Comparison of ENCODE assay signal across 7 cellular contexts in genomic region chr3:108090066-108090700, GRCh38. TPM values are rescaled to one million over a fixed set of nuclear protein-coding genes. Genes with fewer than 3 reads are reported as not detected.
DNase-seq lines count a peak whose midpoint lies in the region; ATAC-seq and TF ChIP-seq lines count a peak whose summit lies in the region.

No MANE protein-coding gene starts in this region.

- H3K4me1 Mint-ChIP-seq in activated T-cell treated with anti-CD3 and anti-CD28 coated beads, Interleukin-2, amount 50 U/mL, for 72 hours (ENCODE audit: low read depth): peaks cover 32% of the 10 kb centered on the region
- peaks cover 27 to 42% of the 10 kb centered on the region in 2 donors for H3K4me1 Mint-ChIP-seq in natural killer cell
- H3K4me1 Mint-ChIP-seq in stimulated activated naive CD8-positive, alpha-beta T cell treated with anti-CD3 and anti-CD28 coated beads, Interleukin-15, amount 100 ng/mL, for 72 hours: peaks cover 31% of the 10 kb centered on the region

- H3K36me3 Mint-ChIP-seq in activated T-cell treated with anti-CD3 and anti-CD28 coated beads, Interleukin-2, amount 50 U/mL, for 72 hours (ENCODE audit: insufficient read depth in 2 of 2): peaks cover 9% of the 10 kb centered on the region in 2 donors
- no peaks in the 10 kb centered on the region for H3K36me3 Mint-ChIP-seq in natural killer cell

- DNase-seq in NOMO-1 treated with DMSO at 0.1 percent for 48 hours (lab: John Stamatoyannopoulos, UW; ENCODE audit: unreplicated experiment) (peak; percentile 52), fibroblast of mammary gland (ENCODE audit: low read depth) (peak; percentile 38), natural killer cell (peak; percentile 62)
- peak; percentile 58 to 62 for DNase-seq in activated T-cell treated with anti-CD3 and anti-CD28 coated beads, Interleukin-2, amount 50 U/mL, for 72 hours
- peak; percentile 71 to 80 for DNase-seq in stimulated activated naive CD8-positive, alpha-beta T cell treated with anti-CD3 and anti-CD28 coated beads, Interleukin-15, amount 100 ng/mL, for 72 hours

- peak overlapping the region; percentile 90 for H3K4me3 ChIP-seq in fibroblast of mammary gland (ENCODE audit: control insufficient read depth, low read depth, low read length)

- peak overlapping the region; percentile 90 for H3K27ac Mint-ChIP-seq in activated T-cell treated with anti-CD3 and anti-CD28 coated beads, Interleukin-2, amount 50 U/mL, for 72 hours
- no peak overlapping the region for H3K27ac Mint-ChIP-seq in natural killer cell
- peak overlapping the region; percentile 98 to 99 for H3K27ac Mint-ChIP-seq in stimulated activated naive CD8-positive, alpha-beta T cell treated with anti-CD3 and anti-CD28 coated beads, Interleukin-15, amount 100 ng/mL, for 72 hours

- H3K9me3 Mint-ChIP-seq in activated T-cell treated with anti-CD3 and anti-CD28 coated beads, Interleukin-2, amount 50 U/mL, for 72 hours: peaks cover 2 to 3% of the 10 kb centered on the region in 2 donors
- peaks cover 2 to 3% of the 10 kb centered on the region in 2 donors for H3K9me3 Mint-ChIP-seq in natural killer cell
- peaks cover 5 to 7% of the 10 kb centered on the region in 2 donors for H3K9me3 Mint-ChIP-seq in stimulated activated naive CD8-positive, alpha-beta T cell treated with anti-CD3 and anti-CD28 coated beads, Interleukin-15, amount 100 ng/mL, for 72 hours

- intact Hi-C loops in natural killer cell (cut with micrococcal nuclease): loop anchor here (1.0 to 10.0 kb wide), 4 partner anchors 35 to 495 kb away; partner anchors contain the start of genes CIP2A, DZIP3 and IFT57

- TF ChIP-seq CTCF in fibroblast of mammary gland (conservative IDR thresholded peaks at IDR 0.05; ENCODE audit: control insufficient read depth, insufficient read depth, low read depth, low read length) (no peak), natural killer cell (IDR thresholded peaks at IDR 0.05) (no peak)

- no peaks in the 10 kb centered on the region for H3K27me3 Mint-ChIP-seq in activated T-cell treated with anti-CD3 and anti-CD28 coated beads, Interleukin-2, amount 50 U/mL, for 72 hours (ENCODE audit: low read depth)
- H3K27me3 Mint-ChIP-seq in natural killer cell (ENCODE audit: low read depth in 2 of 2): peaks cover 0 to 2% of the 10 kb centered on the region in 2 donors
- no peaks in the 10 kb centered on the region for H3K27me3 Mint-ChIP-seq in stimulated activated naive CD8-positive, alpha-beta T cell treated with anti-CD3 and anti-CD28 coated beads, Interleukin-15, amount 100 ng/mL, for 72 hours

- H3K4me3 Mint-ChIP-seq in activated T-cell treated with anti-CD3 and anti-CD28 coated beads, Interleukin-2, amount 50 U/mL, for 72 hours: peak overlapping the region; percentile 87 to 94
- peak overlapping the region; percentile 96 for H3K4me3 Mint-ChIP-seq in natural killer cell
- peak overlapping the region; percentile 95 to 98 for H3K4me3 Mint-ChIP-seq in stimulated activated naive CD8-positive, alpha-beta T cell treated with anti-CD3 and anti-CD28 coated beads, Interleukin-15, amount 100 ng/mL, for 72 hours

- ATAC-seq in GM18511 (IDR thresholded peaks at IDR 0.05; ENCODE audit: unreplicated experiment) (peak; percentile 19), HG02885 (IDR thresholded peaks at IDR 0.05; ENCODE audit: poor library complexity, unreplicated experiment) (peak; percentile 17), natural killer cell (peak; percentile 19 to 42 (median 28))
- peak; percentile 8 to 19 for ATAC-seq in activated T-cell treated with anti-CD3 and anti-CD28 coated beads, Interleukin-2, amount 50 U/mL, for 72 hours (replicated peaks in 1 of 2)
- ATAC-seq in stimulated activated naive CD8-positive, alpha-beta T cell treated with anti-CD3 and anti-CD28 coated beads, Interleukin-15, amount 100 ng/mL, for 72 hours: peak; percentile 47

RNA-seq across cellular contexts. Expression of gene CD47, which starts 0.6 kb away (rescaled TPM):
- total RNA-seq in activated T-cell treated with anti-CD3 and anti-CD28 coated beads, Interleukin-2, amount 50 U/mL, for 72 hours: 100 to 1,000 TPM; 139 to 153 TPM
- 100 to 1,000 TPM; 226 to 236 (median 233) TPM for total RNA-seq in natural killer cell

Comparison
In these comparisons a context has a peak if more than half of its experiments do, and no peak if none do; other contexts are left out.
1. Peak in every context shown above with its lines: DNase-seq, ATAC-seq and H3K4me3 ChIP-seq.
2. H3K27ac Mint-ChIP-seq: peak in activated T-cell treated with anti-CD3 and anti-CD28 coated beads, Interleukin-2, amount 50 U/mL, for 72 hours (single experiment) and stimulated activated naive CD8-positive, alpha-beta T cell treated with anti-CD3 and anti-CD28 coated beads, Interleukin-15, amount 100 ng/mL, for 72 hours (2 of 2); none in natural killer cell (0 of 2).